In genomic region chr7:25967278-25968204, GRCh38 we compare ENCODE assay signal across 8 cellular contexts.
DNase-seq lines count a peak whose midpoint lies in the region; ATAC-seq and TF ChIP-seq lines count a peak whose summit lies in the region.

No MANE protein-coding gene starts in this region.

- H3K4me3 ChIP-seq in DOHH2 (ENCODE audit: low read length), result peak overlapping the region; percentile 23

- no peaks in the 10 kb centered on the region for H3K36me3 Mint-ChIP-seq in activated CD4-positive, alpha-beta memory T cell treated with anti-CD3 and anti-CD28 coated beads, Interleukin-2, amount 10 ng/mL, durations not matched to agents 7 days and 5 days (ENCODE audit: low read depth)
- H3K36me3 Mint-ChIP-seq in nephron progenitor cell (ENCODE audit: low read depth), result no peaks in the 10 kb centered on the region

- CTCF ChIA-PET in activated CD4-positive, alpha-beta memory T cell treated with anti-CD3 and anti-CD28 coated beads, Interleukin-2, amount 10 ng/mL, durations not matched to agents 7 days and 5 days (lab: Charles Lee), result interaction anchor here (1.0 kb wide), 1 partner anchor 75 kb away, joined by 3 read pairs; no protein-coding TSS in a partner anchor

- peaks cover 54% of the 10 kb centered on the region for H3K27me3 ChIP-seq in DOHH2 (ENCODE audit: control insufficient read depth, low read length)

- H3K27ac ChIP-seq in DOHH2 (ENCODE audit: low read depth, low read length), result 0 out of 2 replicates have a peak overlapping the region, but pooled peaks have one; percentile 4

- no peaks in the 10 kb centered on the region for H3K9me3 Mint-ChIP-seq in activated CD4-positive, alpha-beta memory T cell treated with anti-CD3 and anti-CD28 coated beads, Interleukin-2, amount 10 ng/mL, durations not matched to agents 7 days and 5 days
- H3K9me3 Mint-ChIP-seq in nephron progenitor cell, result no peaks in the 10 kb centered on the region

- H3K79me2 ChIP-seq in DOHH2 (ENCODE audit: control insufficient read depth, low read length), result no peaks in the 10 kb centered on the region

- POLR2A ChIA-PET in activated CD4-positive, alpha-beta memory T cell treated with anti-CD3 and anti-CD28 coated beads, Interleukin-2, amount 10 ng/mL, durations not matched to agents 7 days and 5 days (lab: Charles Lee), result interaction anchor here (1.0 to 1.9 kb wide), 6 partner anchors 16 to 233 kb away, joined by 3 to 10 read pairs (median 4); partner anchors contain the start of gene NFE2L3

- no peaks in the 10 kb centered on the region for H3K36me3 ChIP-seq in DOHH2 (ENCODE audit: control insufficient read depth, low read length)

- no peak for DNase-seq in activated CD4-positive, alpha-beta memory T cell treated with anti-CD3 and anti-CD28 coated beads, Interleukin-2, amount 10 ng/mL, durations not matched to agents 7 days and 5 days
- DNase-seq in NCI-H2171 treated with DMSO at 0.1 percent for 48 hours (lab: John Stamatoyannopoulos, UW), result no peak
- no peak for DNase-seq in nephron progenitor cell
- no peak for DNase-seq in NCI-H1417 treated with DMSO at 0.1 percent for 48 hours (lab: John Stamatoyannopoulos, UW)
- DNase-seq in NCI-H774 (lab: John Stamatoyannopoulos, UW), result no peak

- peaks cover 29% of the 10 kb centered on the region for H3K27me3 Mint-ChIP-seq in activated CD4-positive, alpha-beta memory T cell treated with anti-CD3 and anti-CD28 coated beads, Interleukin-2, amount 10 ng/mL, durations not matched to agents 7 days and 5 days
- H3K27me3 Mint-ChIP-seq in nephron progenitor cell (ENCODE audit: low read depth, poor library complexity), result peaks cover 3% of the 10 kb centered on the region

- H3K9me3 ChIP-seq in DOHH2 (ENCODE audit: control insufficient read depth, insufficient read depth, low read length), result no peaks in the 10 kb centered on the region

- no peaks in the 10 kb centered on the region for H4K20me1 ChIP-seq in DOHH2 (ENCODE audit: control insufficient read depth, insufficient read depth, low read depth, low read length)

- H3K27ac Mint-ChIP-seq in activated CD4-positive, alpha-beta memory T cell treated with anti-CD3 and anti-CD28 coated beads, Interleukin-2, amount 10 ng/mL, durations not matched to agents 7 days and 5 days, result peak overlapping the region; percentile 72
- H3K27ac Mint-ChIP-seq in nephron progenitor cell, result no peak overlapping the region

- TF ChIP-seq CTCF in DOHH2 (IDR thresholded peaks at IDR 0.05; ENCODE audit: low read depth, low read length, poor library complexity, severe bottlenecking) (no peak), nephron progenitor cell (IDR thresholded peaks at IDR 0.05) (no peak)

- no peaks in the 10 kb centered on the region; the same call in 1 of the 2 replicates for H3K9me2 ChIP-seq in DOHH2 (replicated peaks; ENCODE audit: control insufficient read depth, low read length)

- peak overlapping the region; percentile 1 for H3K4me3 Mint-ChIP-seq in activated CD4-positive, alpha-beta memory T cell treated with anti-CD3 and anti-CD28 coated beads, Interleukin-2, amount 10 ng/mL, durations not matched to agents 7 days and 5 days
- H3K4me3 Mint-ChIP-seq in nephron progenitor cell, result no peak overlapping the region

- H3K4me1 Mint-ChIP-seq in activated CD4-positive, alpha-beta memory T cell treated with anti-CD3 and anti-CD28 coated beads, Interleukin-2, amount 10 ng/mL, durations not matched to agents 7 days and 5 days, result peaks cover 27% of the 10 kb centered on the region
- H3K4me1 Mint-ChIP-seq in nephron progenitor cell, result peaks cover 36% of the 10 kb centered on the region

- no peaks in the 10 kb centered on the region for H3F3A ChIP-seq in DOHH2 (ENCODE audit: control insufficient read depth, insufficient read depth)

- H3K4me1 ChIP-seq in DOHH2 (ENCODE audit: control insufficient read depth, low read length), result peaks cover 41% of the 10 kb centered on the region

- ATAC-seq in GM19452 (IDR thresholded peaks at IDR 0.05; ENCODE audit: unreplicated experiment) (peak; percentile 32), HG03342 (IDR thresholded peaks at IDR 0.05; ENCODE audit: unreplicated experiment) (peak; percentile 54)

- peak overlapping the region; percentile 48 for H3K4me2 ChIP-seq in DOHH2 (ENCODE audit: low read length)
